8 cellular contexts compared by ENCODE assay signal in genomic region chr15:76905013-76905839, GRCh38.
DNase-seq lines count a peak whose midpoint lies in the region; ATAC-seq and TF ChIP-seq lines count a peak whose summit lies in the region.

Gene SCAPER (minus strand): TSS chr15:76905340. CDS start chr15:76883817, 21,523 bp downstream.

- H3K27me3 ChIP-seq in layer of hippocampus (ENCODE audit: control insufficient read depth, insufficient read depth, low read length), result no peaks in the 10 kb centered on the region

- DNase-seq in AML-193 (lab: John Stamatoyannopoulos, UW) (peak; percentile 73 to 83), NCI-H524 (lab: John Stamatoyannopoulos, UW) (peak; percentile 89 to 95)
- peak; percentile 89 to 90 for DNase-seq in activated CD4-positive, alpha-beta T cell treated with anti-CD3 and anti-CD28 coated beads for 4 hours
- peak; percentile 72 to 94 (median 86) for DNase-seq in stimulated activated CD4-positive, alpha-beta T cell treated with anti-CD3 and anti-CD28 coated beads, Interleukin-1b, Interleukin-23, amount 100 ng/mL, for 24 hours (ENCODE audit: low read depth in 4 of 4, low spot score in 1 of 4)

- ATAC-seq in HG03432 (IDR thresholded peaks at IDR 0.05; ENCODE audit: unreplicated experiment), result peak; percentile 89

- H3K27ac ChIP-seq in cingulate gyrus (ENCODE audit: low read depth, low read length) (peak within 1 kb of the TSS; percentile 96), layer of hippocampus (ENCODE audit: low read depth, low read length) (peak within 1 kb of the TSS; percentile 93)

- peak; percentile 71 for TF ChIP-seq POLR2A in GM19099 (IDR thresholded peaks at IDR 0.05; ENCODE audit: extremely low read depth, insufficient read length, low read depth)

Comparison
In these comparisons a context has a peak if more than half of its experiments do, and no peak if none do; other contexts are left out.
1. Peak in every context shown above with its lines: DNase-seq, ATAC-seq and H3K27ac ChIP-seq.